1 cellular context compared by ENCODE assay signal in the genomic region with DNA sequence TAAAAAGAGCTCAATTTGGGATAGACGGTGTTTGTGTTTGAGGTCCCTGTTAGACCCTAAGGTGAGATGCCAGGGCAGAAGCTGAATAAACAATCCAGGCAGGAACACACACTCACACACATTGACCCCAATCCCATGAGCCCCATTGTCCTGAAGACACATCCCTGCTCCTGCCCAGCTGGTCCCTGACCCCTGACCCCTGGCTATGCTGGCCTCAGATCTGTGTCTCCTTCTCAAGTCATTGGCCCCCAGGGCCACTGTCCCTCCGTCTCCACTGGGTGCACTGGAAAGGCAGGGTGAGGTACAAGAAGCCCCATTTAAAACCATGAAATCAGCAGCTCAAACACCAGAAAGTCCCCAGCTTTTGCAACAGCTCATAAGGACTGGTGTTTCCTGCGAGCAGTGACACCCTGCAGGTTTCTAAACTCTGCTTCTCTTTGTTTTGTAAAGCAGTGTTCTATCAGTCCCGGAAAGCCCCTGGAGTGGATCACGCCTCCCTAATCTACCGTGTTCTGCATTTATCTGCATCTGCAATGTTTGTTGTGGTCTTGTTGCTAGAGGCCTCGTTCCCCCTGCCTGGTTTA.
A peak's percentile ranks its signal among the peaks of the same experiment; 100 is the strongest.
TF ChIP-seq lines count a peak whose summit lies in the region.

No MANE protein-coding gene starts in this region.

TF ChIP-seq in GM12878, 131 proteins besides CTCF, POLR2A, EP300 and RAD21 (continued from another document and continues in another):
- TF ChIP-seq BCLAF1 (IDR thresholded peaks at IDR 0.05) (no peak), LARP7 (IDR thresholded peaks at IDR 0.05) (no peak), E4F1 (IDR thresholded peaks at IDR 0.05; ENCODE audit: borderline replicate concordance, partially characterized antibody) (no peak), MEF2A (IDR thresholded peaks at IDR 0.05; ENCODE audit: insufficient read depth, low read depth, low read length) (0 out of 2 replicates have a peak, but pooled peaks have one; percentile 16), IKZF1 (conservative IDR thresholded peaks at IDR 0.05) (no peak), CHD1 (IDR thresholded peaks at IDR 0.05; ENCODE audit: low read depth, low read length) (no peak), TCF7 (IDR thresholded peaks at IDR 0.05; ENCODE audit: borderline replicate concordance) (no peak), FOXK2 (IDR thresholded peaks at IDR 0.05) (no peak), BRCA1 (IDR thresholded peaks at IDR 0.05; ENCODE audit: low read depth, low read length) (no peak), CBX3 (IDR thresholded peaks at IDR 0.05; ENCODE audit: borderline replicate concordance, low read depth) (no peak), PBX3 (IDR thresholded peaks at IDR 0.05; ENCODE audit: insufficient replicate concordance, low read depth, low read length) (no peak), MTA2 (IDR thresholded peaks at IDR 0.05; ENCODE audit: low read depth) (peak; percentile 42; the same call in 1 of the 2 replicates), GATAD2B (conservative IDR thresholded peaks at IDR 0.05; ENCODE audit: low read depth) (no peak; the same call in 1 of the 2 replicates), MAX (IDR thresholded peaks at IDR 0.05; ENCODE audit: low read depth, low read length) (no peak), KLF5 (IDR thresholded peaks at IDR 0.05; ENCODE audit: partially characterized antibody) (no peak)
- TF ChIP-seq, protein P1, sequence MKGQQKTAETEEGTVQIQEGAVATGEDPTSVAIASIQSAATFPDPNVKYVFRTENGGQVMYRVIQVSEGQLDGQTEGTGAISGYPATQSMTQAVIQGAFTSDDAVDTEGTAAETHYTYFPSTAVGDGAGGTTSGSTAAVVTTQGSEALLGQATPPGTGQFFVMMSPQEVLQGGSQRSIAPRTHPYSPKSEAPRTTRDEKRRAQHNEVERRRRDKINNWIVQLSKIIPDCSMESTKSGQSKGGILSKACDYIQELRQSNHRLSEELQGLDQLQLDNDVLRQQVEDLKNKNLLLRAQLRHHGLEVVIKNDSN (IDR thresholded peaks at IDR 0.05; ENCODE audit: borderline replicate concordance, extremely low read length, insufficient read depth, low read depth, low read length): no peak
- TF ChIP-seq, protein P2, sequence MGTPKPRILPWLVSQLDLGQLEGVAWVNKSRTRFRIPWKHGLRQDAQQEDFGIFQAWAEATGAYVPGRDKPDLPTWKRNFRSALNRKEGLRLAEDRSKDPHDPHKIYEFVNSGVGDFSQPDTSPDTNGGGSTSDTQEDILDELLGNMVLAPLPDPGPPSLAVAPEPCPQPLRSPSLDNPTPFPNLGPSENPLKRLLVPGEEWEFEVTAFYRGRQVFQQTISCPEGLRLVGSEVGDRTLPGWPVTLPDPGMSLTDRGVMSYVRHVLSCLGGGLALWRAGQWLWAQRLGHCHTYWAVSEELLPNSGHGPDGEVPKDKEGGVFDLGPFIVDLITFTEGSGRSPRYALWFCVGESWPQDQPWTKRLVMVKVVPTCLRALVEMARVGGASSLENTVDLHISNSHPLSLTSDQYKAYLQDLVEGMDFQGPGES (IDR thresholded peaks at IDR 0.05): no peak
- TF ChIP-seq, protein P3, sequence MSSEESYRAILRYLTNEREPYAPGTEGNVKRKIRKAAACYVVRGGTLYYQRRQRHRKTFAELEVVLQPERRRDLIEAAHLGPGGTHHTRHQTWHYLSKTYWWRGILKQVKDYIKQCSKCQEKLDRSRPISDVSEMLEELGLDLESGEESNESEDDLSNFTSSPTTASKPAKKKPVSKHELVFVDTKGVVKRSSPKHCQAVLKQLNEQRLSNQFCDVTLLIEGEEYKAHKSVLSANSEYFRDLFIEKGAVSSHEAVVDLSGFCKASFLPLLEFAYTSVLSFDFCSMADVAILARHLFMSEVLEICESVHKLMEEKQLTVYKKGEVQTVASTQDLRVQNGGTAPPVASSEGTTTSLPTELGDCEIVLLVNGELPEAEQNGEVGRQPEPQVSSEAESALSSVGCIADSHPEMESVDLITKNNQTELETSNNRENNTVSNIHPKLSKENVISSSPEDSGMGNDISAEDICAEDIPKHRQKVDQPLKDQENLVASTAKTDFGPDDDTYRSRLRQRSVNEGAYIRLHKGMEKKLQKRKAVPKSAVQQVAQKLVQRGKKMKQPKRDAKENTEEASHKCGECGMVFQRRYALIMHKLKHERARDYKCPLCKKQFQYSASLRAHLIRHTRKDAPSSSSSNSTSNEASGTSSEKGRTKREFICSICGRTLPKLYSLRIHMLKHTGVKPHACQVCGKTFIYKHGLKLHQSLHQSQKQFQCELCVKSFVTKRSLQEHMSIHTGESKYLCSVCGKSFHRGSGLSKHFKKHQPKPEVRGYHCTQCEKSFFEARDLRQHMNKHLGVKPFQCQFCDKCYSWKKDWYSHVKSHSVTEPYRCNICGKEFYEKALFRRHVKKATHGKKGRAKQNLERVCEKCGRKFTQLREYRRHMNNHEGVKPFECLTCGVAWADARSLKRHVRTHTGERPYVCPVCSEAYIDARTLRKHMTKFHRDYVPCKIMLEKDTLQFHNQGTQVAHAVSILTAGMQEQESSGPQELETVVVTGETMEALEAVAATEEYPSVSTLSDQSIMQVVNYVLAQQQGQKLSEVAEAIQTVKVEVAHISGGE (CRISPR knock-in tag; IDR thresholded peaks at IDR 0.05): no peak
- TF ChIP-seq, protein P4, sequence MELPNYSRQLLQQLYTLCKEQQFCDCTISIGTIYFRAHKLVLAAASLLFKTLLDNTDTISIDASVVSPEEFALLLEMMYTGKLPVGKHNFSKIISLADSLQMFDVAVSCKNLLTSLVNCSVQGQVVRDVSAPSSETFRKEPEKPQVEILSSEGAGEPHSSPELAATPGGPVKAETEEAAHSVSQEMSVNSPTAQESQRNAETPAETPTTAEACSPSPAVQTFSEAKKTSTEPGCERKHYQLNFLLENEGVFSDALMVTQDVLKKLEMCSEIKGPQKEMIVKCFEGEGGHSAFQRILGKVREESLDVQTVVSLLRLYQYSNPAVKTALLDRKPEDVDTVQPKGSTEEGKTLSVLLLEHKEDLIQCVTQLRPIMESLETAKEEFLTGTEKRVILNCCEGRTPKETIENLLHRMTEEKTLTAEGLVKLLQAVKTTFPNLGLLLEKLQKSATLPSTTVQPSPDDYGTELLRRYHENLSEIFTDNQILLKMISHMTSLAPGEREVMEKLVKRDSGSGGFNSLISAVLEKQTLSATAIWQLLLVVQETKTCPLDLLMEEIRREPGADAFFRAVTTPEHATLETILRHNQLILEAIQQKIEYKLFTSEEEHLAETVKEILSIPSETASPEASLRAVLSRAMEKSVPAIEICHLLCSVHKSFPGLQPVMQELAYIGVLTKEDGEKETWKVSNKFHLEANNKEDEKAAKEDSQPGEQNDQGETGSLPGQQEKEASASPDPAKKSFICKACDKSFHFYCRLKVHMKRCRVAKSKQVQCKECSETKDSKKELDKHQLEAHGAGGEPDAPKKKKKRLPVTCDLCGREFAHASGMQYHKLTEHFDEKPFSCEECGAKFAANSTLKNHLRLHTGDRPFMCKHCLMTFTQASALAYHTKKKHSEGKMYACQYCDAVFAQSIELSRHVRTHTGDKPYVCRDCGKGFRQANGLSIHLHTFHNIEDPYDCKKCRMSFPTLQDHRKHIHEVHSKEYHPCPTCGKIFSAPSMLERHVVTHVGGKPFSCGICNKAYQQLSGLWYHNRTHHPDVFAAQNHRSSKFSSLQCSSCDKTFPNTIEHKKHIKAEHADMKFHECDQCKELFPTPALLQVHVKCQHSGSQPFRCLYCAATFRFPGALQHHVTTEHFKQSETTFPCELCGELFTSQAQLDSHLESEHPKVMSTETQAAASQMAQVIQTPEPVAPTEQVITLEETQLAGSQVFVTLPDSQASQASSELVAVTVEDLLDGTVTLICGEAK (IDR thresholded peaks at IDR 0.05; ENCODE audit: borderline replicate concordance): no peak; the same call in 1 of the 2 replicates
- TF ChIP-seq, protein P5, sequence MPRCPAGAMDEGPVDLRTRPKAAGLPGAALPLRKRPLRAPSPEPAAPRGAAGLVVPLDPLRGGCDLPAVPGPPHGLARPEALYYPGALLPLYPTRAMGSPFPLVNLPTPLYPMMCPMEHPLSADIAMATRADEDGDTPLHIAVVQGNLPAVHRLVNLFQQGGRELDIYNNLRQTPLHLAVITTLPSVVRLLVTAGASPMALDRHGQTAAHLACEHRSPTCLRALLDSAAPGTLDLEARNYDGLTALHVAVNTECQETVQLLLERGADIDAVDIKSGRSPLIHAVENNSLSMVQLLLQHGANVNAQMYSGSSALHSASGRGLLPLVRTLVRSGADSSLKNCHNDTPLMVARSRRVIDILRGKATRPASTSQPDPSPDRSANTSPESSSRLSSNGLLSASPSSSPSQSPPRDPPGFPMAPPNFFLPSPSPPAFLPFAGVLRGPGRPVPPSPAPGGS (IDR thresholded peaks at IDR 0.05; ENCODE audit: borderline replicate concordance, insufficient read depth, low read depth, low read length, poor library complexity, severe bottlenecking): no peak
- TF ChIP-seq, protein P6, sequence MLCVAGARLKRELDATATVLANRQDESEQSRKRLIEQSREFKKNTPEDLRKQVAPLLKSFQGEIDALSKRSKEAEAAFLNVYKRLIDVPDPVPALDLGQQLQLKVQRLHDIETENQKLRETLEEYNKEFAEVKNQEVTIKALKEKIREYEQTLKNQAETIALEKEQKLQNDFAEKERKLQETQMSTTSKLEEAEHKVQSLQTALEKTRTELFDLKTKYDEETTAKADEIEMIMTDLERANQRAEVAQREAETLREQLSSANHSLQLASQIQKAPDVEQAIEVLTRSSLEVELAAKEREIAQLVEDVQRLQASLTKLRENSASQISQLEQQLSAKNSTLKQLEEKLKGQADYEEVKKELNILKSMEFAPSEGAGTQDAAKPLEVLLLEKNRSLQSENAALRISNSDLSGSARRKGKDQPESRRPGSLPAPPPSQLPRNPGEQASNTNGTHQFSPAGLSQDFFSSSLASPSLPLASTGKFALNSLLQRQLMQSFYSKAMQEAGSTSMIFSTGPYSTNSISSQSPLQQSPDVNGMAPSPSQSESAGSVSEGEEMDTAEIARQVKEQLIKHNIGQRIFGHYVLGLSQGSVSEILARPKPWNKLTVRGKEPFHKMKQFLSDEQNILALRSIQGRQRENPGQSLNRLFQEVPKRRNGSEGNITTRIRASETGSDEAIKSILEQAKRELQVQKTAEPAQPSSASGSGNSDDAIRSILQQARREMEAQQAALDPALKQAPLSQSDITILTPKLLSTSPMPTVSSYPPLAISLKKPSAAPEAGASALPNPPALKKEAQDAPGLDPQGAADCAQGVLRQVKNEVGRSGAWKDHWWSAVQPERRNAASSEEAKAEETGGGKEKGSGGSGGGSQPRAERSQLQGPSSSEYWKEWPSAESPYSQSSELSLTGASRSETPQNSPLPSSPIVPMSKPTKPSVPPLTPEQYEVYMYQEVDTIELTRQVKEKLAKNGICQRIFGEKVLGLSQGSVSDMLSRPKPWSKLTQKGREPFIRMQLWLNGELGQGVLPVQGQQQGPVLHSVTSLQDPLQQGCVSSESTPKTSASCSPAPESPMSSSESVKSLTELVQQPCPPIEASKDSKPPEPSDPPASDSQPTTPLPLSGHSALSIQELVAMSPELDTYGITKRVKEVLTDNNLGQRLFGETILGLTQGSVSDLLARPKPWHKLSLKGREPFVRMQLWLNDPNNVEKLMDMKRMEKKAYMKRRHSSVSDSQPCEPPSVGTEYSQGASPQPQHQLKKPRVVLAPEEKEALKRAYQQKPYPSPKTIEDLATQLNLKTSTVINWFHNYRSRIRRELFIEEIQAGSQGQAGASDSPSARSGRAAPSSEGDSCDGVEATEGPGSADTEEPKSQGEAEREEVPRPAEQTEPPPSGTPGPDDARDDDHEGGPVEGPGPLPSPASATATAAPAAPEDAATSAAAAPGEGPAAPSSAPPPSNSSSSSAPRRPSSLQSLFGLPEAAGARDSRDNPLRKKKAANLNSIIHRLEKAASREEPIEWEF (IDR thresholded peaks at IDR 0.05; ENCODE audit: insufficient replicate concordance, low read depth, low read length): peak; percentile 38
